In the genomic region with DNA sequence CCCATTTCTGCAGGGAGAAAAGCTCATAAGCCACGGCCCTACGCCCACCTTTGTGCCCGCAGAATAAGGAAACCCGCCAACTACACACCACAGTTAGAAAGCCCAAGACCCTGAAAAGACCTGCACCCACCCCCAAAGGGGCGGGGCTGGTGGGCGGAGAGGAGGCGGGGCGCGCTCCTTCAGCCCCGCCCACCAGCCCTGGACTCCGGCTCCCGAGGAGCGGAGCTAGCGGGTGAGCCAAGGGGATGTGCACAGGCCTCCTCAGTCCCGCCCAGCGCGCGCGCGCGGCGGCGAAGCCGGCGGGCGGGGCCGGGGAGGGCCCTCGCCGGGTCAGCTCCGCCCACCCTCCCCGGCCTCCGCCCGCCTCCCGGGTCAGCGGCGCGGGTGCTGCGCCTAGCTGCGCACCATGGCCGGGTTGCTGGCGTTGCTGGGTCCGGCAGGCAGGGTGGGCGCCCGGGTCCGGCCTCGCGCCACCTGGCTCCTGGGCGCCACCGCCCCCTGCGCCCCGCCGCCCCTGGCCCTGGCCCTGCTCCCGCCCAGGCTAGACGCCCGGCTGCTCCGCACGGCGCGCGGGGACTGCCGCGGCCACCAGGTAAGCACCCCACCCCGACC, we compare ENCODE assay signal across 1 cellular context.
TF ChIP-seq lines count a peak whose summit lies in the region.

A gene with protein sequence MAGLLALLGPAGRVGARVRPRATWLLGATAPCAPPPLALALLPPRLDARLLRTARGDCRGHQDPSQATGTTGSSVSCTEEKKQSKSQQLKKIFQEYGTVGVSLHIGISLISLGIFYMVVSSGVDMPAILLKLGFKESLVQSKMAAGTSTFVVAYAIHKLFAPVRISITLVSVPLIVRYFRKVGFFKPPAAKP (plus strand): TSS at position 375 of the 612 bp plus-strand sequence. CDS start 32 bp downstream, at position 407.

TF ChIP-seq in HepG2, 621 proteins besides CTCF, POLR2A, EP300 and RAD21 (continued from another document and continues in another):
- TF ChIP-seq, protein P1, sequence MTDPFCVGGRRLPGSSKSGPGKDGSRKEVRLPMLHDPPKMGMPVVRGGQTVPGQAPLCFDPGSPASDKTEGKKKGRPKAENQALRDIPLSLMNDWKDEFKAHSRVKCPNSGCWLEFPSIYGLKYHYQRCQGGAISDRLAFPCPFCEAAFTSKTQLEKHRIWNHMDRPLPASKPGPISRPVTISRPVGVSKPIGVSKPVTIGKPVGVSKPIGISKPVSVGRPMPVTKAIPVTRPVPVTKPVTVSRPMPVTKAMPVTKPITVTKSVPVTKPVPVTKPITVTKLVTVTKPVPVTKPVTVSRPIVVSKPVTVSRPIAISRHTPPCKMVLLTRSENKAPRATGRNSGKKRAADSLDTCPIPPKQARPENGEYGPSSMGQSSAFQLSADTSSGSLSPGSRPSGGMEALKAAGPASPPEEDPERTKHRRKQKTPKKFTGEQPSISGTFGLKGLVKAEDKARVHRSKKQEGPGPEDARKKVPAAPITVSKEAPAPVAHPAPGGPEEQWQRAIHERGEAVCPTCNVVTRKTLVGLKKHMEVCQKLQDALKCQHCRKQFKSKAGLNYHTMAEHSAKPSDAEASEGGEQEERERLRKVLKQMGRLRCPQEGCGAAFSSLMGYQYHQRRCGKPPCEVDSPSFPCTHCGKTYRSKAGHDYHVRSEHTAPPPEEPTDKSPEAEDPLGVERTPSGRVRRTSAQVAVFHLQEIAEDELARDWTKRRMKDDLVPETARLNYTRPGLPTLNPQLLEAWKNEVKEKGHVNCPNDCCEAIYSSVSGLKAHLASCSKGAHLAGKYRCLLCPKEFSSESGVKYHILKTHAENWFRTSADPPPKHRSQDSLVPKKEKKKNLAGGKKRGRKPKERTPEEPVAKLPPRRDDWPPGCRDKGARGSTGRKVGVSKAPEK (CRISPR knock-in tag; IDR thresholded peaks at IDR 0.05; ENCODE audit: borderline replicate concordance) = no peak
- TF ChIP-seq CENPT (CRISPR knock-in tag; IDR thresholded peaks at IDR 0.05; ENCODE audit: low read depth) = no peak
- TF ChIP-seq, protein P2, sequence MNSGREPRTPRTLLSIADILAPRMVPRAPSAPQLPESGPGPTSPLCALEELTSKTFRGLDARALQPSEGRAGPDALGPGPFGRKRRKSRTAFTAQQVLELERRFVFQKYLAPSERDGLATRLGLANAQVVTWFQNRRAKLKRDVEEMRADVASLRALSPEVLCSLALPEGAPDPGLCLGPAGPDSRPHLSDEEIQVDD (CRISPR knock-in tag; IDR thresholded peaks at IDR 0.05; ENCODE audit: borderline replicate concordance) = no peak
- TF ChIP-seq, protein P3, sequence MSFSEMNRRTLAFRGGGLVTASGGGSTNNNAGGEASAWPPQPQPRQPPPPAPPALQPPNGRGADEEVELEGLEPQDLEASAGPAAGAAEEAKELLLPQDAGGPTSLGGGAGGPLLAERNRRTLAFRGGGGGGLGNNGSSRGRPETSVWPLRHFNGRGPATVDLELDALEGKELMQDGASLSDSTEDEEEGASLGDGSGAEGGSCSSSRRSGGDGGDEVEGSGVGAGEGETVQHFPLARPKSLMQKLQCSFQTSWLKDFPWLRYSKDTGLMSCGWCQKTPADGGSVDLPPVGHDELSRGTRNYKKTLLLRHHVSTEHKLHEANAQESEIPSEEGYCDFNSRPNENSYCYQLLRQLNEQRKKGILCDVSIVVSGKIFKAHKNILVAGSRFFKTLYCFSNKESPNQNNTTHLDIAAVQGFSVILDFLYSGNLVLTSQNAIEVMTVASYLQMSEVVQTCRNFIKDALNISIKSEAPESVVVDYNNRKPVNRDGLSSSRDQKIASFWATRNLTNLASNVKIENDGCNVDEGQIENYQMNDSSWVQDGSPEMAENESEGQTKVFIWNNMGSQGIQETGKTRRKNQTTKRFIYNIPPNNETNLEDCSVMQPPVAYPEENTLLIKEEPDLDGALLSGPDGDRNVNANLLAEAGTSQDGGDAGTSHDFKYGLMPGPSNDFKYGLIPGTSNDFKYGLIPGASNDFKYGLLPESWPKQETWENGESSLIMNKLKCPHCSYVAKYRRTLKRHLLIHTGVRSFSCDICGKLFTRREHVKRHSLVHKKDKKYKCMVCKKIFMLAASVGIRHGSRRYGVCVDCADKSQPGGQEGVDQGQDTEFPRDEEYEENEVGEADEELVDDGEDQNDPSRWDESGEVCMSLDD (CRISPR knock-in tag; IDR thresholded peaks at IDR 0.05; ENCODE audit: borderline replicate concordance) = no peak
- TF ChIP-seq, protein P4, sequence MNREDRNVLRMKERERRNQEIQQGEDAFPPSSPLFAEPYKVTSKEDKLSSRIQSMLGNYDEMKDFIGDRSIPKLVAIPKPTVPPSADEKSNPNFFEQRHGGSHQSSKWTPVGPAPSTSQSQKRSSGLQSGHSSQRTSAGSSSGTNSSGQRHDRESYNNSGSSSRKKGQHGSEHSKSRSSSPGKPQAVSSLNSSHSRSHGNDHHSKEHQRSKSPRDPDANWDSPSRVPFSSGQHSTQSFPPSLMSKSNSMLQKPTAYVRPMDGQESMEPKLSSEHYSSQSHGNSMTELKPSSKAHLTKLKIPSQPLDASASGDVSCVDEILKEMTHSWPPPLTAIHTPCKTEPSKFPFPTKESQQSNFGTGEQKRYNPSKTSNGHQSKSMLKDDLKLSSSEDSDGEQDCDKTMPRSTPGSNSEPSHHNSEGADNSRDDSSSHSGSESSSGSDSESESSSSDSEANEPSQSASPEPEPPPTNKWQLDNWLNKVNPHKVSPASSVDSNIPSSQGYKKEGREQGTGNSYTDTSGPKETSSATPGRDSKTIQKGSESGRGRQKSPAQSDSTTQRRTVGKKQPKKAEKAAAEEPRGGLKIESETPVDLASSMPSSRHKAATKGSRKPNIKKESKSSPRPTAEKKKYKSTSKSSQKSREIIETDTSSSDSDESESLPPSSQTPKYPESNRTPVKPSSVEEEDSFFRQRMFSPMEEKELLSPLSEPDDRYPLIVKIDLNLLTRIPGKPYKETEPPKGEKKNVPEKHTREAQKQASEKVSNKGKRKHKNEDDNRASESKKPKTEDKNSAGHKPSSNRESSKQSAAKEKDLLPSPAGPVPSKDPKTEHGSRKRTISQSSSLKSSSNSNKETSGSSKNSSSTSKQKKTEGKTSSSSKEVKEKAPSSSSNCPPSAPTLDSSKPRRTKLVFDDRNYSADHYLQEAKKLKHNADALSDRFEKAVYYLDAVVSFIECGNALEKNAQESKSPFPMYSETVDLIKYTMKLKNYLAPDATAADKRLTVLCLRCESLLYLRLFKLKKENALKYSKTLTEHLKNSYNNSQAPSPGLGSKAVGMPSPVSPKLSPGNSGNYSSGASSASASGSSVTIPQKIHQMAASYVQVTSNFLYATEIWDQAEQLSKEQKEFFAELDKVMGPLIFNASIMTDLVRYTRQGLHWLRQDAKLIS (CRISPR knock-in tag; IDR thresholded peaks at IDR 0.05) = no peak
- TF ChIP-seq, protein P5, sequence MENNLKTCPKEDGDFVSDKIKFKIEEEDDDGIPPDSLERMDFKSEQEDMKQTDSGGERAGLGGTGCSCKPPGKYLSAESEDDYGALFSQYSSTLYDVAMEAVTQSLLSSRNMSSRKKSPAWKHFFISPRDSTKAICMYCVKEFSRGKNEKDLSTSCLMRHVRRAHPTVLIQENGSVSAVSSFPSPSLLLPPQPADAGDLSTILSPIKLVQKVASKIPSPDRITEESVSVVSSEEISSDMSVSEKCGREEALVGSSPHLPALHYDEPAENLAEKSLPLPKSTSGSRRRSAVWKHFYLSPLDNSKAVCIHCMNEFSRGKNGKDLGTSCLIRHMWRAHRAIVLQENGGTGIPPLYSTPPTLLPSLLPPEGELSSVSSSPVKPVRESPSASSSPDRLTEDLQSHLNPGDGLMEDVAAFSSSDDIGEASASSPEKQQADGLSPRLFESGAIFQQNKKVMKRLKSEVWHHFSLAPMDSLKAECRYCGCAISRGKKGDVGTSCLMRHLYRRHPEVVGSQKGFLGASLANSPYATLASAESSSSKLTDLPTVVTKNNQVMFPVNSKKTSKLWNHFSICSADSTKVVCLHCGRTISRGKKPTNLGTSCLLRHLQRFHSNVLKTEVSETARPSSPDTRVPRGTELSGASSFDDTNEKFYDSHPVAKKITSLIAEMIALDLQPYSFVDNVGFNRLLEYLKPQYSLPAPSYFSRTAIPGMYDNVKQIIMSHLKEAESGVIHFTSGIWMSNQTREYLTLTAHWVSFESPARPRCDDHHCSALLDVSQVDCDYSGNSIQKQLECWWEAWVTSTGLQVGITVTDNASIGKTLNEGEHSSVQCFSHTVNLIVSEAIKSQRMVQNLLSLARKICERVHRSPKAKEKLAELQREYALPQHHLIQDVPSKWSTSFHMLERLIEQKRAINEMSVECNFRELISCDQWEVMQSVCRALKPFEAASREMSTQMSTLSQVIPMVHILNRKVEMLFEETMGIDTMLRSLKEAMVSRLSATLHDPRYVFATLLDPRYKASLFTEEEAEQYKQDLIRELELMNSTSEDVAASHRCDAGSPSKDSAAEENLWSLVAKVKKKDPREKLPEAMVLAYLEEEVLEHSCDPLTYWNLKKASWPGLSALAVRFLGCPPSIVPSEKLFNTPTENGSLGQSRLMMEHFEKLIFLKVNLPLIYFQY (CRISPR knock-in tag; IDR thresholded peaks at IDR 0.05; ENCODE audit: borderline replicate concordance) = peak; percentile 17; the same call in 1 of the 2 replicates
- TF ChIP-seq, protein P6, sequence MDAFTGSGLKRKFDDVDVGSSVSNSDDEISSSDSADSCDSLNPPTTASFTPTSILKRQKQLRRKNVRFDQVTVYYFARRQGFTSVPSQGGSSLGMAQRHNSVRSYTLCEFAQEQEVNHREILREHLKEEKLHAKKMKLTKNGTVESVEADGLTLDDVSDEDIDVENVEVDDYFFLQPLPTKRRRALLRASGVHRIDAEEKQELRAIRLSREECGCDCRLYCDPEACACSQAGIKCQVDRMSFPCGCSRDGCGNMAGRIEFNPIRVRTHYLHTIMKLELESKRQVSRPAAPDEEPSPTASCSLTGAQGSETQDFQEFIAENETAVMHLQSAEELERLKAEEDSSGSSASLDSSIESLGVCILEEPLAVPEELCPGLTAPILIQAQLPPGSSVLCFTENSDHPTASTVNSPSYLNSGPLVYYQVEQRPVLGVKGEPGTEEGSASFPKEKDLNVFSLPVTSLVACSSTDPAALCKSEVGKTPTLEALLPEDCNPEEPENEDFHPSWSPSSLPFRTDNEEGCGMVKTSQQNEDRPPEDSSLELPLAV (CRISPR knock-in tag; conservative IDR thresholded peaks at IDR 0.05; ENCODE audit: low read depth) = no peak
- TF ChIP-seq U2AF2 (IDR thresholded peaks at IDR 0.05; ENCODE audit: low read depth, low read length) = no peak
- TF ChIP-seq RFX5 (IDR thresholded peaks at IDR 0.05; ENCODE audit: low read depth, low read length) = no peak
- TF ChIP-seq ZNF160 (CRISPR knock-in tag; IDR thresholded peaks at IDR 0.05) = no peak
- TF ChIP-seq, protein P7, sequence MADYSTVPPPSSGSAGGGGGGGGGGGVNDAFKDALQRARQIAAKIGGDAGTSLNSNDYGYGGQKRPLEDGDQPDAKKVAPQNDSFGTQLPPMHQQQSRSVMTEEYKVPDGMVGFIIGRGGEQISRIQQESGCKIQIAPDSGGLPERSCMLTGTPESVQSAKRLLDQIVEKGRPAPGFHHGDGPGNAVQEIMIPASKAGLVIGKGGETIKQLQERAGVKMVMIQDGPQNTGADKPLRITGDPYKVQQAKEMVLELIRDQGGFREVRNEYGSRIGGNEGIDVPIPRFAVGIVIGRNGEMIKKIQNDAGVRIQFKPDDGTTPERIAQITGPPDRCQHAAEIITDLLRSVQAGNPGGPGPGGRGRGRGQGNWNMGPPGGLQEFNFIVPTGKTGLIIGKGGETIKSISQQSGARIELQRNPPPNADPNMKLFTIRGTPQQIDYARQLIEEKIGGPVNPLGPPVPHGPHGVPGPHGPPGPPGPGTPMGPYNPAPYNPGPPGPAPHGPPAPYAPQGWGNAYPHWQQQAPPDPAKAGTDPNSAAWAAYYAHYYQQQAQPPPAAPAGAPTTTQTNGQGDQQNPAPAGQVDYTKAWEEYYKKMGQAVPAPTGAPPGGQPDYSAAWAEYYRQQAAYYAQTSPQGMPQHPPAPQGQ (CRISPR knock-in tag; IDR thresholded peaks at IDR 0.05; ENCODE audit: borderline replicate concordance) = no peak
- no peak for TF ChIP-seq ZNF432 (CRISPR knock-in tag; IDR thresholded peaks at IDR 0.05; ENCODE audit: borderline replicate concordance)
- no peak; the same call in 1 of the 2 replicates for TF ChIP-seq GABPB1 (CRISPR knock-in tag; IDR thresholded peaks at IDR 0.05)
- TF ChIP-seq HOXA9 (CRISPR knock-in tag; IDR thresholded peaks at IDR 0.05; ENCODE audit: borderline replicate concordance) = no peak
- TF ChIP-seq RARA (CRISPR knock-in tag; IDR thresholded peaks at IDR 0.05) = no peak
- TF ChIP-seq MIER2 (CRISPR knock-in tag; IDR thresholded peaks at IDR 0.05) = no peak
- TF ChIP-seq ZNF530 (CRISPR knock-in tag; IDR thresholded peaks at IDR 0.05; ENCODE audit: low read depth) = no peak
- TF ChIP-seq ZNF510 (CRISPR knock-in tag; IDR thresholded peaks at IDR 0.05; ENCODE audit: low read depth) = no peak
- TF ChIP-seq, protein P8, sequence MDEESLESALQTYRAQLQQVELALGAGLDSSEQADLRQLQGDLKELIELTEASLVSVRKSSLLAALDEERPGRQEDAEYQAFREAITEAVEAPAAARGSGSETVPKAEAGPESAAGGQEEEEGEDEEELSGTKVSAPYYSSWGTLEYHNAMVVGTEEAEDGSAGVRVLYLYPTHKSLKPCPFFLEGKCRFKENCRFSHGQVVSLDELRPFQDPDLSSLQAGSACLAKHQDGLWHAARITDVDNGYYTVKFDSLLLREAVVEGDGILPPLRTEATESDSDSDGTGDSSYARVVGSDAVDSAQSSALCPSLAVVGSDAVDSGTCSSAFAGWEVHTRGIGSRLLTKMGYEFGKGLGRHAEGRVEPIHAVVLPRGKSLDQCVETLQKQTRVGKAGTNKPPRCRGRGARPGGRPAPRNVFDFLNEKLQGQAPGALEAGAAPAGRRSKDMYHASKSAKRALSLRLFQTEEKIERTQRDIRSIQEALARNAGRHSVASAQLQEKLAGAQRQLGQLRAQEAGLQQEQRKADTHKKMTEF (CRISPR knock-in tag; IDR thresholded peaks at IDR 0.05) = peak; percentile 9; the same call in 1 of the 2 replicates
- TF ChIP-seq SMAD1 (CRISPR knock-in tag; IDR thresholded peaks at IDR 0.05; ENCODE audit: borderline replicate concordance, low read depth) = peak; percentile 33; the same call in 1 of the 2 replicates
- TF ChIP-seq, protein P9, sequence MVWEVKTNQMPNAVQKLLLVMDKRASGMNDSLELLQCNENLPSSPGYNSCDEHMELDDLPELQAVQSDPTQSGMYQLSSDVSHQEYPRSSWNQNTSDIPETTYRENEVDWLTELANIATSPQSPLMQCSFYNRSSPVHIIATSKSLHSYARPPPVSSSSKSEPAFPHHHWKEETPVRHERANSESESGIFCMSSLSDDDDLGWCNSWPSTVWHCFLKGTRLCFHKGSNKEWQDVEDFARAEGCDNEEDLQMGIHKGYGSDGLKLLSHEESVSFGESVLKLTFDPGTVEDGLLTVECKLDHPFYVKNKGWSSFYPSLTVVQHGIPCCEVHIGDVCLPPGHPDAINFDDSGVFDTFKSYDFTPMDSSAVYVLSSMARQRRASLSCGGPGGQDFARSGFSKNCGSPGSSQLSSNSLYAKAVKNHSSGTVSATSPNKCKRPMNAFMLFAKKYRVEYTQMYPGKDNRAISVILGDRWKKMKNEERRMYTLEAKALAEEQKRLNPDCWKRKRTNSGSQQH (CRISPR knock-in tag; IDR thresholded peaks at IDR 0.05; ENCODE audit: low read depth) = peak; percentile 10; the same call in 1 of the 2 replicates
- TF ChIP-seq KLF15 (CRISPR knock-in tag; IDR thresholded peaks at IDR 0.05; ENCODE audit: borderline replicate concordance) = 0 out of 2 replicates have a peak, but pooled peaks have one; percentile 22
- TF ChIP-seq, protein P10, sequence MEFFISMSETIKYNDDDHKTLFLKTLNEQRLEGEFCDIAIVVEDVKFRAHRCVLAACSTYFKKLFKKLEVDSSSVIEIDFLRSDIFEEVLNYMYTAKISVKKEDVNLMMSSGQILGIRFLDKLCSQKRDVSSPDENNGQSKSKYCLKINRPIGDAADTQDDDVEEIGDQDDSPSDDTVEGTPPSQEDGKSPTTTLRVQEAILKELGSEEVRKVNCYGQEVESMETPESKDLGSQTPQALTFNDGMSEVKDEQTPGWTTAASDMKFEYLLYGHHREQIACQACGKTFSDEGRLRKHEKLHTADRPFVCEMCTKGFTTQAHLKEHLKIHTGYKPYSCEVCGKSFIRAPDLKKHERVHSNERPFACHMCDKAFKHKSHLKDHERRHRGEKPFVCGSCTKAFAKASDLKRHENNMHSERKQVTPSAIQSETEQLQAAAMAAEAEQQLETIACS (CRISPR knock-in tag; IDR thresholded peaks at IDR 0.05) = peak; percentile 59
